25 cellular contexts compared by ENCODE assay signal in genomic region chr18:38422216-38422615, GRCh38.
"Had no signal": no experiment of that assay in that cellular context is flagged by ENCODE, and none has a peak within 500 bp of the region (broad histone marks: within the 10 kb centered on the region; RNA-seq: fewer than 3 reads in every experiment).

No MANE protein-coding gene starts in this region.

- FAIRE-seq: endometrium, islet of Langerhans, keratinocyte had no signal

- H3K4me3 ChIP-seq: esophagus squamous epithelium, gastrocnemius medialis, heart right ventricle, left lung, lower lobe of right lung had no signal

- H3K27me3 ChIP-seq: esophagus squamous epithelium, gastrocnemius medialis, heart right ventricle, left lung had no signal

- H3K9me3 ChIP-seq: esophagus squamous epithelium, gastrocnemius medialis, heart right ventricle, left lung, lower lobe of right lung had no signal

- H3K4me1 ChIP-seq: esophagus squamous epithelium, gastrocnemius medialis, heart right ventricle, left lung, lower lobe of right lung had no signal

- ATAC-seq: effector memory CD8-positive, alpha-beta T cell; esophagus mucosa; gastrocnemius medialis; heart right ventricle; left cardiac atrium; left lung; left ventricle myocardium superior; lower lobe of right lung; naive thymus-derived CD4-positive, alpha-beta T cell had no signal

- H3K27ac ChIP-seq: epithelial cell of prostate, esophagus squamous epithelium, gastrocnemius medialis, heart right ventricle, left lung, lower lobe of right lung had no signal

- H3K36me3 ChIP-seq: esophagus squamous epithelium, gastrocnemius medialis, heart right ventricle, left lung, lower lobe of right lung had no signal

- DNase-seq: cortex of kidney; effector CD8-positive, alpha-beta T cell; effector memory CD8-positive, alpha-beta T cell; endodermal cell; erythroblast; esophagus squamous epithelium; foreskin fibroblast; foreskin melanocyte; gastrocnemius medialis; glutamatergic neuron; head of caudate nucleus; heart right ventricle; hippocampal formation; left cardiac atrium; left lung; left ventricle myocardium superior; lower lobe of right lung; mesenchymal stem cell; midbrain; naive thymus-derived CD4-positive, alpha-beta T cell had no signal
